ENCODE assay signal across 13 cellular contexts in the genomic region with DNA sequence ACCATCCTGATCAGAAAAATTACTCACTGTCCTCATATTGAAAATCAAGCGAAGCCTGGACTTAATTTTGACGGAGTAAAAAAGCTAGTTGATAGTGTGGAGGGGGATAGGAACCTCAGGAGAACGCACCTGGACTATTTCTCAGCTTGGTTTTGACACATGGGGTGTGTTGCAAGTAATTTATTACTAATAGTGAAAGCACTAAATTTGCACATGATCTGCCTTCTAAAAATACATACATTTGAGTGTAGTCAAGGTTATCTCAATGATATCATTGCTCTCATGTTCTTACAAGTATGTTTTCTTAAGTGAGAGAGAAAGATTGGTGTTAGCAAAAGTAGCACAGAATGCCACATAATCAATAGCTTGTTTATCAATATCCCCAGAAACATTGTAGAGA. TPM values are rescaled to one million over a fixed set of nuclear protein-coding genes. Genes with fewer than 3 reads are reported as not detected.
DNase-seq lines count a peak whose midpoint lies in the region; ATAC-seq and TF ChIP-seq lines count a peak whose summit lies in the region.
"Had no signal": no experiment of that assay in that cellular context is flagged by ENCODE, and none has a peak within 500 bp of the region (broad histone marks: within the 10 kb centered on the region; RNA-seq: fewer than 3 reads in every experiment).

No MANE protein-coding gene starts in this region.

- H3K36me3 Mint-ChIP-seq in T-helper 17 cell (ENCODE audit: low read depth) (no peaks in the 10 kb centered on the region), chondrocyte (ENCODE audit: low read depth) (peaks cover 2% of the 10 kb centered on the region)
- H3K36me3 Mint-ChIP-seq: CD8-positive, alpha-beta T cell had no signal

- H3K4me1 ChIP-seq in skeletal muscle tissue (ENCODE audit: control insufficient read depth in 3 of 3, insufficient read depth in 3 of 3, low read length in 3 of 3) = peaks cover 5 to 16% (median 6%) of the 10 kb centered on the region in 3 donors
- H3K4me1 ChIP-seq: left lung had no signal

- H3K4me1 Mint-ChIP-seq in T-helper 17 cell (no peaks in the 10 kb centered on the region), chondrocyte (ENCODE audit: low read depth) (peaks cover 5% of the 10 kb centered on the region)

- no peak overlapping the region for H3K4me3 ChIP-seq in skeletal muscle tissue (ENCODE audit: low read length in 3 of 3)
- H3K4me3 ChIP-seq: left lung had no signal

- H3K36me3 ChIP-seq in skeletal muscle tissue (ENCODE audit: control insufficient read depth in 3 of 3, insufficient read depth in 3 of 3, low read length in 3 of 3) = no peaks in the 10 kb centered on the region
- H3K36me3 ChIP-seq: left lung, neutrophil had no signal

- no peak overlapping the region for H3K4me3 Mint-ChIP-seq in T-helper 17 cell
- no peak overlapping the region for H3K4me3 Mint-ChIP-seq in chondrocyte (ENCODE audit: unreplicated experiment)
- H3K4me3 Mint-ChIP-seq: CD8-positive, alpha-beta T cell; dendritic cell treated with granulocyte-macrophage colony-stimulating factor and Interleukin-4, amounts not matched to agents 40 ng/mL and 50 ng/mL, for 4 days had no signal

- DNase-seq in T-helper 17 cell = no peak
- DNase-seq in NCI-H2227 treated with DMSO at 0.1 percent for 48 hours (lab: John Stamatoyannopoulos, UW) = no peak
- DNase-seq in chondrocyte (ENCODE audit: low spot score) = no peak
- DNase-seq: CD8-positive, alpha-beta T cell; foreskin melanocyte; left lung had no signal

- peak overlapping the region; percentile 40 for H3K27ac ChIP-seq in skeletal muscle tissue (ENCODE audit: low read depth, low read length)
- H3K27ac ChIP-seq: left lung, neutrophil had no signal

- TF ChIP-seq CTCF in chondrocyte (IDR thresholded peaks at IDR 0.05) = no peak

- no peak overlapping the region for H3K27ac Mint-ChIP-seq in T-helper 17 cell
- H3K27ac Mint-ChIP-seq in chondrocyte (ENCODE audit: unreplicated experiment) = no peak overlapping the region
- H3K27ac Mint-ChIP-seq: CD8-positive, alpha-beta T cell; dendritic cell treated with granulocyte-macrophage colony-stimulating factor and Interleukin-4, amounts not matched to agents 40 ng/mL and 50 ng/mL, for 4 days had no signal

- H3K9me3 ChIP-seq in skeletal muscle tissue (ENCODE audit: control insufficient read depth in 3 of 3, low read length in 3 of 3) (no peaks in the 10 kb centered on the region), T-helper 17 cell (ENCODE audit: control insufficient read depth, low read length, poor library complexity, severe bottlenecking) (no peaks in the 10 kb centered on the region)
- H3K9me3 ChIP-seq: left lung, neutrophil had no signal

- no peaks in the 10 kb centered on the region for H3K27me3 ChIP-seq in skeletal muscle tissue (ENCODE audit: control insufficient read depth in 3 of 3, insufficient read depth in 3 of 3, low read length in 3 of 3)
- H3K27me3 ChIP-seq: left lung, neutrophil had no signal

- H3K27me3 Mint-ChIP-seq in T-helper 17 cell (peaks cover 40% of the 10 kb centered on the region), chondrocyte (ENCODE audit: low read depth) (peaks cover 4% of the 10 kb centered on the region)
- H3K27me3 Mint-ChIP-seq: dendritic cell treated with granulocyte-macrophage colony-stimulating factor and Interleukin-4, amounts not matched to agents 40 ng/mL and 50 ng/mL, for 4 days had no signal

- ATAC-seq in GM18907 (IDR thresholded peaks at IDR 0.05; ENCODE audit: unreplicated experiment) (peak; percentile 90), GM21576 (IDR thresholded peaks at IDR 0.05; ENCODE audit: unreplicated experiment) (peak; percentile 92), HG03097 (IDR thresholded peaks at IDR 0.05; ENCODE audit: low FRiP score, unreplicated experiment) (peak; percentile 74), T-helper 17 cell (no peak)
- ATAC-seq: CD8-positive, alpha-beta T cell; left lung had no signal

- H3K9me3 Mint-ChIP-seq in chondrocyte (ENCODE audit: low read depth) = no peaks in the 10 kb centered on the region
- H3K9me3 Mint-ChIP-seq: CD8-positive, alpha-beta T cell; dendritic cell treated with granulocyte-macrophage colony-stimulating factor and Interleukin-4, amounts not matched to agents 40 ng/mL and 50 ng/mL, for 4 days had no signal

- H3K9ac ChIP-seq in skeletal muscle tissue (ENCODE audit: low read depth in 1 of 3, low read length in 3 of 3) = no peak overlapping the region

RNA-seq across cellular contexts. Expression of gene LRIT3, which starts 29.5 kb away (rescaled TPM):
- under 0.01 TPM for total RNA-seq in skeletal muscle tissue
- under 1 TPM; 0.21 to 0.30 TPM for total RNA-seq in T-helper 17 cell
- 0.07 to 0.17 TPM in 2 of 3 replicates, not detected in the other for total RNA-seq in chondrocyte
- total RNA-seq: RPMI7951 had no signal

RNA-seq across cellular contexts. Expression of gene EGF, which starts 35.3 kb away (rescaled TPM):
- total RNA-seq in skeletal muscle tissue = 24.5 TPM
- total RNA-seq in T-helper 17 cell = 10 to 100 TPM in 1 of 2 donors, under 1 TPM in 1; 0.30 to 11.8 TPM
- total RNA-seq in chondrocyte = 0.87 to 1.4 TPM (median 1.3 TPM) in 3 replicates
- total RNA-seq: CD8-positive, alpha-beta T cell had no signal

RNA-seq across cellular contexts. Expression of gene RRH, which starts 49.6 kb away (rescaled TPM):
- total RNA-seq in skeletal muscle tissue (under 0.01 TPM), T-helper 17 cell (not detected), chondrocyte (not detected in 3 replicates)
- total RNA-seq: CD8-positive, alpha-beta T cell; RPMI7951 had no signal
